Comparison of ENCODE assay signal across 26 cellular contexts in the genomic region with DNA sequence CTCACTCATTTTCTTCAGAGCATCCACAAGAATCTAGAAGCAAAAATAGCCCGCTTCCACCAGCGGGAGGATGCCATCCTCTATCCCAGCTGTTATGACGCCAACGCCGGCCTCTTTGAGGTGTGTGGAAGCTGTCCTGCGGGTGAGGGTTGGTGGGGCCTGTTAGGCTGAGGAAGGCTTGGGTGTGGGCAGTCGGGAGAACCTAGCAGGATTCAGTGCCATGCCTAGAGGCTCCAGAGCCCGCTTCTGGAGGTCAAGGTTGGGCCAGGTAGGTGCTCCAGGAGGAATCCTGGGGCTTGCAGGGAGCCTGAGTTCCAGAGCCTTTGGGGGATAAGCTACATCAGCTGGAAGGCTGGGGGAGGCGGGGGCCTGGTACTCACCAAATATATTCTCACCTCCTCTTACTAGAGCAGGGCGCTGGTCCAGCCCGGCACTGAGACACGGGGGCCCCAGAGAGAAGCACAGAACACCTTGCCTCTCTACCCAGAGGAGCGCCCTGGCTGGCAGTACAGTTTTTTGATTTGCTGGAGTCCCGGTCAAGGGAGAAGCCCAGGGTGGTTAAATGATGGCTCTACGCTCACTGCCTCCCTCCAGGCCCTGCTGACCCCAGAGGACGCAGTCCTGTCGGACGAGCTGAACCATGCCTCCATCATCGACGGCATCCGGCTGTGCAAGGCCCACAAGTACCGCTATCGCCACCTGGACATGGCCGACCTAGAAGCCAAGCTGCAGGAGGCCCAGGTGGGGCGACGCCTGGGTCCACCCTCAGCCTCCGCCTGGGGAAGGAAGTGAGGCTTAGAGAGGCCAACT. TPM values are rescaled to one million over a fixed set of nuclear protein-coding genes. Genes with fewer than 3 reads are reported as not detected.
"Had no signal": no experiment of that assay in that cellular context is flagged by ENCODE, and none has a peak within 500 bp of the region (broad histone marks: within the 10 kb centered on the region; RNA-seq: fewer than 3 reads in every experiment).

No MANE protein-coding gene starts in this region.

- H3K27me3 ChIP-seq: ascending aorta, body of pancreas had no signal

- H3K36me3 ChIP-seq: ascending aorta had no signal

- H3K4me3 ChIP-seq: ascending aorta, body of pancreas, SK-N-MC had no signal

- H3K27ac Mint-ChIP-seq: activated B cell treated with CpG ODN at 0.5 μM for 24 hours; activated CD4-positive, alpha-beta T cell treated with anti-CD3 and anti-CD28 coated beads for 36 hours; activated CD8-positive, alpha-beta T cell treated with anti-CD3 and anti-CD28 coated beads, Interleukin-2, amount 10 ng/mL, durations not matched to agents 7 days and 5 days; activated naive CD4-positive, alpha-beta T cell treated with anti-CD3 and anti-CD28 coated beads, Interleukin-2, amount 50 U/mL, for 72 hours; activated naive CD8-positive, alpha-beta T cell treated with anti-CD3 and anti-CD28 coated beads, Interleukin-2, amount 50 U/mL, for 24 hours; T-cell had no signal

- DNase-seq: activated B cell treated with CpG ODN at 0.5 μM for 24 hours; activated CD4-positive, alpha-beta T cell treated with anti-CD3 and anti-CD28 coated beads for 36 hours; activated CD4-positive, alpha-beta T cell treated with anti-CD3 and anti-CD28 coated beads, Interleukin-2, amount 50 U/mL, for 4 hours; activated CD8-positive, alpha-beta memory T cell treated with anti-CD3 and anti-CD28 coated beads, Interleukin-2, amount 50 U/mL, for 48 hours; activated CD8-positive, alpha-beta T cell treated with anti-CD3 and anti-CD28 coated beads, Interleukin-2, amount 10 ng/mL, durations not matched to agents 7 days and 5 days; activated naive CD8-positive, alpha-beta T cell treated with anti-CD3 and anti-CD28 coated beads, Interleukin-2, amount 50 U/mL, for 24 hours; activated T-cell treated with anti-CD3 and anti-CD28 coated beads, Interleukin-2, amount 50 U/mL, for 1 hour; amniotic stem cell; body of pancreas; Kasumi-1; KBM-7; NCI-H1105 treated with DMSO at 0.1 percent for 48 hours; NCI-H1436 treated with DMSO at 0.1 percent for 48 hours; NCI-H187; NCI-H2081; NCI-H446; NCI-H524; PC-3; SIG-M5; T-cell; T-helper 2 cell; T1000 had no signal

- H3K4me3 Mint-ChIP-seq: activated B cell treated with CpG ODN at 0.5 μM for 24 hours; activated CD4-positive, alpha-beta T cell treated with anti-CD3 and anti-CD28 coated beads for 36 hours; activated CD8-positive, alpha-beta T cell treated with anti-CD3 and anti-CD28 coated beads, Interleukin-2, amount 10 ng/mL, durations not matched to agents 7 days and 5 days; activated naive CD8-positive, alpha-beta T cell treated with anti-CD3 and anti-CD28 coated beads, Interleukin-2, amount 50 U/mL, for 24 hours; central memory CD8-positive, alpha-beta T cell; T-cell had no signal

- H3K27ac ChIP-seq: ascending aorta, SK-N-MC had no signal

- H3K36me3 Mint-ChIP-seq: activated naive CD4-positive, alpha-beta T cell treated with anti-CD3 and anti-CD28 coated beads, Interleukin-2, amount 50 U/mL, for 72 hours; T-cell had no signal

- H3K9me3 Mint-ChIP-seq: activated B cell treated with CpG ODN at 0.5 μM for 24 hours; activated naive CD4-positive, alpha-beta T cell treated with anti-CD3 and anti-CD28 coated beads, Interleukin-2, amount 50 U/mL, for 72 hours; activated naive CD8-positive, alpha-beta T cell treated with anti-CD3 and anti-CD28 coated beads, Interleukin-2, amount 50 U/mL, for 24 hours; central memory CD8-positive, alpha-beta T cell; T-cell had no signal

- H3K9me3 ChIP-seq: ascending aorta, body of pancreas had no signal

RNA-seq across cellular contexts. Expression of a gene that starts 10.1 kb away (rescaled TPM):
- total RNA-seq: activated B cell treated with CpG ODN at 0.5 μM for 24 hours; activated naive CD4-positive, alpha-beta T cell treated with anti-CD3 and anti-CD28 coated beads, Interleukin-2, amount 50 U/mL, for 72 hours; ascending aorta; body of pancreas; PC-3; T-cell had no signal
